Comparison of ENCODE assay signal across 1 cellular context in genomic region chr10:87842776-87843497, GRCh38.
TF ChIP-seq lines count a peak whose summit lies in the region.

No MANE protein-coding gene starts in this region.

TF ChIP-seq in GM23338, 12 proteins besides CTCF, POLR2A, EP300 and RAD21:
- TF ChIP-seq REST (IDR thresholded peaks at IDR 0.05; ENCODE audit: unreplicated experiment): no peak
